ENCODE assay signal across 7 cellular contexts in genomic region chr9:137021979-137022619, GRCh38. TPM values are rescaled to one million over a fixed set of nuclear protein-coding genes. Genes with fewer than 3 reads are reported as not detected.
DNase-seq lines count a peak whose midpoint lies in the region; ATAC-seq, FAIRE-seq and TF ChIP-seq lines count a peak whose summit lies in the region.
"Had no signal": no experiment of that assay in that cellular context is flagged by ENCODE, and none has a peak within 500 bp of the region (broad histone marks: within the 10 kb centered on the region; RNA-seq: fewer than 3 reads in every experiment).

No MANE protein-coding gene starts in this region.

- H3K4me3 ChIP-seq in OCI-LY7 (ENCODE audit: low read depth, low read length, poor library complexity, severe bottlenecking) = no peak overlapping the region
- H3K4me3 ChIP-seq: thyroid gland had no signal

- peak; percentile 96 for FAIRE-seq in G401.6 (lab: Jason Lieb, UNC)

- no peaks in the 10 kb centered on the region for H3K27me3 Mint-ChIP-seq in activated naive CD8-positive, alpha-beta T cell treated with anti-CD3 and anti-CD28 coated beads, Interleukin-2, amount 50 U/mL, for 24 hours
- H3K27me3 Mint-ChIP-seq in naive B cell = no peaks in the 10 kb centered on the region
- peaks cover under 1% of the 10 kb centered on the region for H3K27me3 Mint-ChIP-seq in progenitor cell of endocrine pancreas

- POLR2A ChIA-PET in OCI-LY7 (lab: Charles Lee) = interaction anchor here (0.5 to 0.8 kb wide), 2 partner anchors 51 to 212 kb away, joined by 3 read pairs; no protein-coding TSS in a partner anchor

- H3K9me3 ChIP-seq in OCI-LY7 (ENCODE audit: low read length) = no peaks in the 10 kb centered on the region
- H3K9me3 ChIP-seq: thyroid gland had no signal

- no peaks in the 10 kb centered on the region for H4K20me1 ChIP-seq in OCI-LY7 (ENCODE audit: insufficient read depth, low read length)

- H3K4me2 ChIP-seq in OCI-LY7 (ENCODE audit: low read length) = no peak overlapping the region

- H3K4me3 Mint-ChIP-seq in activated naive CD8-positive, alpha-beta T cell treated with anti-CD3 and anti-CD28 coated beads, Interleukin-2, amount 50 U/mL, for 24 hours = no peak overlapping the region
- H3K4me3 Mint-ChIP-seq in naive B cell = no peak overlapping the region
- H3K4me3 Mint-ChIP-seq in progenitor cell of endocrine pancreas (ENCODE audit: low read depth) = no peak overlapping the region

- H3K36me3 Mint-ChIP-seq in activated naive CD8-positive, alpha-beta T cell treated with anti-CD3 and anti-CD28 coated beads, Interleukin-2, amount 50 U/mL, for 24 hours (ENCODE audit: low read depth) = no peaks in the 10 kb centered on the region
- H3K36me3 Mint-ChIP-seq in naive B cell = no peaks in the 10 kb centered on the region
- H3K36me3 Mint-ChIP-seq in progenitor cell of endocrine pancreas (ENCODE audit: insufficient read depth) = no peaks in the 10 kb centered on the region

- peak; percentile 59 for ATAC-seq in activated naive CD8-positive, alpha-beta T cell treated with anti-CD3 and anti-CD28 coated beads, Interleukin-2, amount 50 U/mL, for 24 hours
- peak; percentile 40 to 57 for ATAC-seq in naive B cell (ENCODE audit: low read depth in 2 of 2)

- intact Hi-C loops in OCI-LY7 (cut with micrococcal nuclease; ENCODE audit: unreplicated experiment) = no loop called here

- peaks cover 2% of the 10 kb centered on the region for H3K4me1 Mint-ChIP-seq in activated naive CD8-positive, alpha-beta T cell treated with anti-CD3 and anti-CD28 coated beads, Interleukin-2, amount 50 U/mL, for 24 hours
- H3K4me1 Mint-ChIP-seq in naive B cell = peaks cover 4 to 8% (median 7%) of the 10 kb centered on the region in 3 donors
- no peaks in the 10 kb centered on the region for H3K4me1 Mint-ChIP-seq in progenitor cell of endocrine pancreas (ENCODE audit: low read depth)

- H3K27ac Mint-ChIP-seq in activated naive CD8-positive, alpha-beta T cell treated with anti-CD3 and anti-CD28 coated beads, Interleukin-2, amount 50 U/mL, for 24 hours = no peak overlapping the region
- H3K27ac Mint-ChIP-seq in naive B cell (no peak overlapping the region), progenitor cell of endocrine pancreas (no peak overlapping the region)

- H2AFZ ChIP-seq in OCI-LY7 (ENCODE audit: low read length) = no peak overlapping the region

- no TSS peak for BruUV-seq in OCI-LY7 (replicated peaks; lab: Mats Ljungman, UMichigan)

- H3K9me3 Mint-ChIP-seq in activated naive CD8-positive, alpha-beta T cell treated with anti-CD3 and anti-CD28 coated beads, Interleukin-2, amount 50 U/mL, for 24 hours = no peaks in the 10 kb centered on the region
- no peaks in the 10 kb centered on the region for H3K9me3 Mint-ChIP-seq in naive B cell
- H3K9me3 Mint-ChIP-seq in progenitor cell of endocrine pancreas (ENCODE audit: low read depth) = no peaks in the 10 kb centered on the region

- H3K36me3 ChIP-seq in OCI-LY7 (ENCODE audit: insufficient read depth, low read length) = no peaks in the 10 kb centered on the region

- H3K27ac ChIP-seq in OCI-LY7 (ENCODE audit: low read depth, low read length, poor library complexity, severe bottlenecking) = no peak overlapping the region
- H3K27ac ChIP-seq: thyroid gland had no signal

- H3K79me2 ChIP-seq in OCI-LY7 (ENCODE audit: insufficient read depth, low read depth, low read length) = no peaks in the 10 kb centered on the region

- DNase-seq in OCI-LY7 (ENCODE audit: low spot score) = peak; percentile 89
- peak; percentile 80 for DNase-seq in activated naive CD8-positive, alpha-beta T cell treated with anti-CD3 and anti-CD28 coated beads, Interleukin-2, amount 50 U/mL, for 24 hours
- DNase-seq in naive B cell = no peak
- DNase-seq in NCI-H524 (lab: John Stamatoyannopoulos, UW) = no peak
- DNase-seq in progenitor cell of endocrine pancreas (ENCODE audit: low spot score, unreplicated experiment) = no peak

- TF ChIP-seq CTCF in OCI-LY7 (conservative IDR thresholded peaks at IDR 0.05; ENCODE audit: low read length) (no peak), progenitor cell of endocrine pancreas (IDR thresholded peaks at IDR 0.05; ENCODE audit: unreplicated experiment) (no peak)

- CTCF ChIA-PET in OCI-LY7 (lab: Charles Lee; ENCODE audit: unreplicated experiment) = interaction anchor here (0.9 kb wide), 1 partner anchor 13 kb away, joined by 3 read pairs; no protein-coding TSS in a partner anchor

- H3K9me2 ChIP-seq in OCI-LY7 (ENCODE audit: insufficient read depth, low read length) = no peaks in the 10 kb centered on the region

- H3K4me1 ChIP-seq in OCI-LY7 (ENCODE audit: insufficient read depth, low read length, poor library complexity, severe bottlenecking) = peaks cover 26% of the 10 kb centered on the region

RNA-seq across cellular contexts. Expression of gene ABCA2, which starts 5.9 kb away (rescaled TPM):
- total RNA-seq in OCI-LY7 (2014; rRNA removed; shearing (Covaris generic)) = 2.4 and 4.1 TPM in 2 replicates
- total RNA-seq in OCI-LY7 (2022) (8.3 and 10.6 TPM in 2 replicates), progenitor cell of endocrine pancreas (26.4 and 30.1 TPM in 2 replicates)
- polyA plus RNA-seq in naive B cell (ENCODE audit: low read depth in 6 of 6) = 1 to 10 TPM in 3 of 6 donors, under 1 TPM in 2, not detected in 1; 0.63 to 3.9 (median 1.3) TPM

RNA-seq across cellular contexts. Expression of gene FUT7, which starts 9.8 kb away (rescaled TPM):
- total RNA-seq in OCI-LY7 (2014; rRNA removed; shearing (Covaris generic)) = not detected in 2 replicates
- total RNA-seq in OCI-LY7 (2022) (0.21 TPM in 1 of 2 replicates, not detected in the other), progenitor cell of endocrine pancreas (not detected in 2 replicates)
- 1 to 10 TPM in 5 of 6 donors, under 1 TPM in 1; 0.93 to 7.4 (median 2.9) TPM for polyA plus RNA-seq in naive B cell (ENCODE audit: low read depth in 6 of 6)
- total RNA-seq: thyroid gland had no signal

RNA-seq across cellular contexts. Expression of gene NPDC1, which starts 23.9 kb away (rescaled TPM):
- total RNA-seq in OCI-LY7 (2014; rRNA removed; shearing (Covaris generic)) = 0.21 and 0.32 TPM in 2 replicates
- total RNA-seq in OCI-LY7 (2022) (0.38 and 0.39 TPM in 2 replicates), progenitor cell of endocrine pancreas (62.0 and 73.2 TPM in 2 replicates)
- under 1 TPM in 1 of 6 donors, not detected in 5; 0.68 TPM for polyA plus RNA-seq in naive B cell (ENCODE audit: low read depth in 6 of 6)

RNA-seq across cellular contexts. Expression of gene CLIC3, which starts 25.7 kb away (rescaled TPM):
- total RNA-seq in OCI-LY7 (2014; rRNA removed; shearing (Covaris generic)) = not detected in 2 replicates
- total RNA-seq in OCI-LY7 (2022) (not detected in 2 replicates), progenitor cell of endocrine pancreas (0.64 TPM in 1 of 2 replicates, not detected in the other)
- polyA plus RNA-seq in naive B cell (ENCODE audit: low read depth in 6 of 6) = 1 to 10 TPM in 3 of 6 donors, under 1 TPM in 2, not detected in 1; 0.82 to 2.7 (median 1.1) TPM

RNA-seq across cellular contexts. Expression of gene PAXX, which starts 29.9 kb away (rescaled TPM):
- 63.5 and 66.5 TPM in 2 replicates for total RNA-seq in OCI-LY7 (2014; rRNA removed; shearing (Covaris generic))
- total RNA-seq in OCI-LY7 (2022) (45.7 and 46.3 TPM in 2 replicates), progenitor cell of endocrine pancreas (54.9 and 57.1 TPM in 2 replicates)
- 10 to 100 TPM; 31.7 to 39.8 (median 35.6) TPM for polyA plus RNA-seq in naive B cell (ENCODE audit: low read depth in 6 of 6)

Comparison
In these comparisons a context has a peak if more than half of its experiments do, and no peak if none do; other contexts are left out.
1. DNase-seq: peak in OCI-LY7 (single experiment) and activated naive CD8-positive, alpha-beta T cell treated with anti-CD3 and anti-CD28 coated beads, Interleukin-2, amount 50 U/mL, for 24 hours (single experiment); none in naive B cell (single experiment), NCI-H524 (0 of 2) and progenitor cell of endocrine pancreas (single experiment).
2. RNA of gene NPDC1, which starts 23.9 kb away (total RNA-seq): 62.0 to 73.2 TPM in progenitor cell of endocrine pancreas; 0.21 to 0.39 TPM in OCI-LY7; every median in the first group is over 10 times any median in the second.